11 cellular contexts compared by ENCODE assay signal in the genomic region with DNA sequence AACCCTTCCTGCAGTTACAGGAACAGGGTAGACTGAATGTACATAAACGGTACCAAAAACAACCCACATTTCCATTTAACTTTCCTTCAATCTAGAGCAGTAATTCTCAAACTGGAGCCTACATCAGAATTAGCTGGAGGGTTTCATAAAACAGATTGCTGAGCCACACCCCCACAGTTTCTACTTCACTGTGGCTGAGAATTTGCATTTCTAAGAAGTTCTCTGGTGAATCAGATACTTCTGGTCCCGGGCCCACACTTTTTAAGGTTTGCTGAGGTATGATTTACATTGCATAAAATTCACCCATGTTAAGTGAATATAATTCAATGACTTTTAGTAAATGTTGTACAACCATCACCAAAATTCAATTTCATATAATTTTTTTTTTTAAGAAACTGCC.
DNase-seq lines count a peak whose midpoint lies in the region; ATAC-seq and TF ChIP-seq lines count a peak whose summit lies in the region.
"Had no signal": no experiment of that assay in that cellular context is flagged by ENCODE, and none has a peak within 500 bp of the region (broad histone marks: within the 10 kb centered on the region; RNA-seq: fewer than 3 reads in every experiment).

No MANE protein-coding gene starts in this region.

- intact Hi-C loops in left ventricle myocardium inferior (cut with micrococcal nuclease), result loop anchor here (5.0 kb wide), 1 partner anchor 515 kb away; no protein-coding TSS in a partner anchor

- DNase-seq in AG10803 (ENCODE audit: low read depth) (peak; percentile 21), GM19238 (ENCODE audit: insufficient read length, low spot score) (peak; percentile 7), fibroblast of mammary gland (ENCODE audit: low read depth) (peak; percentile 8), NCI-H1417 treated with DMSO at 0.1 percent for 48 hours (lab: John Stamatoyannopoulos, UW) (no peak), HT-29 (ENCODE audit: low spot score) (no peak), COR-L47 (lab: John Stamatoyannopoulos, UW) (no peak), left ventricle myocardium inferior (no peak)
- DNase-seq: HFFc6, NCI-H1436 treated with DMSO at 0.1 percent for 48 hours, right lobe of liver had no signal

- H3K9me3 ChIP-seq in left ventricle myocardium inferior (replicated peaks), result peaks cover 13% of the 10 kb centered on the region
- H3K9me3 ChIP-seq: right lobe of liver had no signal

- H3K27ac ChIP-seq in left ventricle myocardium inferior (replicated peaks), result no peak overlapping the region
- H3K27ac ChIP-seq: right lobe of liver had no signal

- H3K4me1 ChIP-seq in left ventricle myocardium inferior, result no peaks in the 10 kb centered on the region
- H3K4me1 ChIP-seq: right lobe of liver had no signal

- H3K4me3 ChIP-seq in AG10803 (ENCODE audit: low read length) (no peak overlapping the region), fibroblast of mammary gland (ENCODE audit: control insufficient read depth, low read depth, low read length) (no peak overlapping the region), left ventricle myocardium inferior (no peak overlapping the region)
- H3K4me3 ChIP-seq: right lobe of liver had no signal

- ATAC-seq in HG03354 (IDR thresholded peaks at IDR 0.05; ENCODE audit: poor library complexity, severe bottlenecking, unreplicated experiment), result peak; percentile 84
- ATAC-seq: right lobe of liver had no signal

- H3K27me3 ChIP-seq in left ventricle myocardium inferior (ENCODE audit: low read depth), result no peaks in the 10 kb centered on the region
- H3K27me3 ChIP-seq: right lobe of liver had no signal

- H3K36me3 ChIP-seq in left ventricle myocardium inferior, result no peaks in the 10 kb centered on the region
- H3K36me3 ChIP-seq: right lobe of liver had no signal

- TF ChIP-seq CTCF in AG10803 (conservative IDR thresholded peaks at IDR 0.05; ENCODE audit: low read length), result no peak
- TF ChIP-seq CTCF in fibroblast of mammary gland (conservative IDR thresholded peaks at IDR 0.05; ENCODE audit: control insufficient read depth, insufficient read depth, low read depth, low read length), result no peak
- no peak for TF ChIP-seq CTCF in left ventricle myocardium inferior (IDR thresholded peaks at IDR 0.05; ENCODE audit: borderline replicate concordance)

Comparison
In these comparisons a context has a peak if more than half of its experiments do, and no peak if none do; other contexts are left out.
1. DNase-seq: peak in AG10803 (single experiment), GM19238 (single experiment) and fibroblast of mammary gland (single experiment); none in NCI-H1417 treated with DMSO at 0.1 percent for 48 hours (single experiment), HT-29 (single experiment), COR-L47 (single experiment) and left ventricle myocardium inferior (single experiment).